Comparison of ENCODE assay signal across 8 cellular contexts in genomic region chr5:76337949-76338589, GRCh38.
DNase-seq lines count a peak whose midpoint lies in the region; ATAC-seq and TF ChIP-seq lines count a peak whose summit lies in the region.

No MANE protein-coding gene starts in this region.

- H3K9me3 ChIP-seq in DOHH2 (ENCODE audit: control insufficient read depth, insufficient read depth, low read length) (no peaks in the 10 kb centered on the region; the same call in 1 of the 2 replicates), stomach (no peaks in the 10 kb centered on the region)

- H3K36me3 ChIP-seq in DOHH2 (ENCODE audit: control insufficient read depth, low read length) (no peaks in the 10 kb centered on the region), stomach (no peaks in the 10 kb centered on the region)

- no peaks in the 10 kb centered on the region for H4K20me1 ChIP-seq in DOHH2 (ENCODE audit: control insufficient read depth, insufficient read depth, low read depth, low read length)

- WGBS in stomach, 5 donors: 0 to 3% (median 0%) methylated on average over 1 of the region's 1 CpG

- intact Hi-C loops in stomach (cut with DNase I; ENCODE audit: low total_unique reads): no loop called here

- H3K79me2 ChIP-seq in DOHH2 (ENCODE audit: control insufficient read depth, low read length): no peaks in the 10 kb centered on the region

- DNase-seq in astrocyte of the hippocampus (ENCODE audit: low read depth, low spot score) (peak; percentile 91), kidney tubule cell (ENCODE audit: low spot score) (peak; percentile 83), stomach (peak; percentile 69), NCI-H1436 treated with DMSO at 0.1 percent for 48 hours (lab: John Stamatoyannopoulos, UW) (no peak), NCI-H128 (lab: John Stamatoyannopoulos, UW; ENCODE audit: unreplicated experiment) (no peak)

- TF ChIP-seq CTCF in DOHH2 (IDR thresholded peaks at IDR 0.05; ENCODE audit: low read depth, low read length, poor library complexity, severe bottlenecking) (peak; percentile 70), stomach (IDR thresholded peaks at IDR 0.05) (peak in 5 of 7 experiments; percentile 41 to 86 (median 67))

- no peak for TF ChIP-seq EP300 in stomach (IDR thresholded peaks at IDR 0.05)

- ATAC-seq in HG02610 (IDR thresholded peaks at IDR 0.05; ENCODE audit: unreplicated experiment): peak; percentile 60
- peak; percentile 95 for ATAC-seq in SK-N-SH treated with all-trans-retinoic acid at 6 μM for 48 hours

- no peaks in the 10 kb centered on the region for H3K27me3 ChIP-seq in DOHH2 (ENCODE audit: control insufficient read depth, low read length)
- H3K27me3 ChIP-seq in stomach: no peaks in the 10 kb centered on the region

- peaks cover 36% of the 10 kb centered on the region for H3K4me1 ChIP-seq in DOHH2 (ENCODE audit: control insufficient read depth, low read length)
- H3K4me1 ChIP-seq in stomach: peaks cover 7 to 23% (median 9%) of the 10 kb centered on the region in 4 donors

- peak overlapping the region; percentile 3; the same call in 1 of the 2 replicates for H3K4me2 ChIP-seq in DOHH2 (ENCODE audit: low read length)

- TF ChIP-seq POLR2A in stomach (IDR thresholded peaks at IDR 0.05): no peak

- no peaks in the 10 kb centered on the region for H3K9me2 ChIP-seq in DOHH2 (replicated peaks; ENCODE audit: control insufficient read depth, low read length)

- no peak overlapping the region for H3K4me3 ChIP-seq in DOHH2 (ENCODE audit: low read length)
- no peak overlapping the region for H3K4me3 ChIP-seq in stomach

- peaks cover 2% of the 10 kb centered on the region; the same call in 1 of the 2 replicates for H3F3A ChIP-seq in DOHH2 (ENCODE audit: control insufficient read depth, insufficient read depth)

- H3K27ac ChIP-seq in DOHH2 (ENCODE audit: low read depth, low read length): no peak overlapping the region
- H3K27ac ChIP-seq in stomach: peak overlapping the region in 3 of 5 donors; percentile 10 to 58 (median 41)

TF ChIP-seq in SK-N-SH treated with all-trans-retinoic acid at 6 μM for 48 hours, 23 proteins besides CTCF, POLR2A, EP300 and RAD21:
- no peak for TF ChIP-seq ZNF70 (CRISPR knock-in tag; IDR thresholded peaks at IDR 0.05)
- peak; percentile 57; the same call in 1 of the 2 replicates for TF ChIP-seq CSDC2 (CRISPR knock-in tag; IDR thresholded peaks at IDR 0.05)

Comparison
In these comparisons a context has a peak if more than half of its experiments do, and no peak if none do; other contexts are left out.
1. DNase-seq: peak in astrocyte of the hippocampus (single experiment), kidney tubule cell (single experiment) and stomach (single experiment); none in NCI-H1436 treated with DMSO at 0.1 percent for 48 hours (single experiment) and NCI-H128 (single experiment).